ENCODE assay signal across 18 cellular contexts in the genomic region with DNA sequence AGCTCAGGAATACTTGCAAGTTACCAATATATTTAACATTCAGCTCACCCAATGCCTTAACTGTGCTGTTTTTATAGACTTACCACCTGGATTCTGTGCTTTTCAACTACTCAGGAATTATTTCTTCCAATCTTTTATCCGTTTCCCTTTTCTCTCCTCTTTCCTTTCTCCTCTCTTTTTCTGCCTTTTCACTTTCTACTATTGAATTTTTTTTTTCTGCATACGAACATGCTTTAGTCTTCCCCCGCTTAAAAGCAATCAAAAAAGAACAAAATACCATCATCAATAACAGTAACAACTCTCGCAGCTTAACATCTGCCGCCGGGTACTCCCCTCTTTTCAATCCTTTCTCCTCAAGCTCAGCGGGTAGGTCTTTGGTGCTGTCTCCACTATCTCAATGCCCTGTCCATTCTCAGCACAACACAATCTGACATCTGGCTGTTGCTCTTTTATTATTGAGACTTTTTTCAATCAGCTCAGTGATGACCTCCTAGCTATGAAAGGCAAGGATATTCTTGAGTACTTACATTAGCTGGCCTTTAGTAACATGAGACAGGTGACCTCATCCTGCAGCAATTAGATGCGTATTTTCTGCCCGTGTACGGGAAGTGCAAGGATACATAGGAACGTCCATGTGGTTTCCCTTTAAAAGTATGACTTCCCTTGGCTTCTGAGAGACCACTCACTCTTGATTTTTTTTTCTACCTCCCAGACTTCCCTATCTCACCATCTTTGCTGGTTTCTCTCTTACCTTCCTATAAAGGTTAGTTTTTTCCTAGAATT. TPM values are rescaled to one million over a fixed set of nuclear protein-coding genes. Genes with fewer than 3 reads are reported as not detected.
DNase-seq lines count a peak whose midpoint lies in the region; ATAC-seq and TF ChIP-seq lines count a peak whose summit lies in the region.
"Had no signal": no experiment of that assay in that cellular context is flagged by ENCODE, and none has a peak within 500 bp of the region (broad histone marks: within the 10 kb centered on the region; RNA-seq: fewer than 3 reads in every experiment).

No MANE protein-coding gene starts in this region.

- no peaks in the 10 kb centered on the region for H3K36me3 Mint-ChIP-seq in endothelial cell (ENCODE audit: low read depth, unreplicated experiment)
- H3K36me3 Mint-ChIP-seq: activated naive CD4-positive, alpha-beta T cell treated with anti-CD3 and anti-CD28 coated beads, Interleukin-2, amount 50 U/mL, for 24 hours; stimulated activated naive B cell treated with anti-CD40 and anti-IgM and Interleukin-4, amounts not matched to agents 10 μg/mL and 1 μg/mL and 100 μg/mL, for 72 hours had no signal

- no peak overlapping the region for H3K27ac Mint-ChIP-seq in endothelial cell (ENCODE audit: unreplicated experiment)
- H3K27ac Mint-ChIP-seq: activated naive CD4-positive, alpha-beta T cell treated with anti-CD3 and anti-CD28 coated beads, Interleukin-2, amount 50 U/mL, for 24 hours; stimulated activated naive B cell treated with anti-CD40 and anti-IgM and Interleukin-4, amounts not matched to agents 10 μg/mL and 1 μg/mL and 100 μg/mL, for 72 hours had no signal

- H3K9me3 Mint-ChIP-seq in endothelial cell (ENCODE audit: unreplicated experiment), result no peaks in the 10 kb centered on the region
- H3K9me3 Mint-ChIP-seq: activated naive CD4-positive, alpha-beta T cell treated with anti-CD3 and anti-CD28 coated beads, Interleukin-2, amount 50 U/mL, for 24 hours; stimulated activated naive B cell treated with anti-CD40 and anti-IgM and Interleukin-4, amounts not matched to agents 10 μg/mL and 1 μg/mL and 100 μg/mL, for 72 hours had no signal

- no peak overlapping the region for H3K4me3 Mint-ChIP-seq in endothelial cell (ENCODE audit: unreplicated experiment)
- H3K4me3 Mint-ChIP-seq: activated naive CD4-positive, alpha-beta T cell treated with anti-CD3 and anti-CD28 coated beads, Interleukin-2, amount 50 U/mL, for 24 hours; stimulated activated naive B cell treated with anti-CD40 and anti-IgM and Interleukin-4, amounts not matched to agents 10 μg/mL and 1 μg/mL and 100 μg/mL, for 72 hours had no signal

- no peak for ATAC-seq in GM19455 (IDR thresholded peaks at IDR 0.05; ENCODE audit: unreplicated experiment)
- ATAC-seq: activated CD4-positive, CD25-positive, alpha-beta regulatory T cell treated with anti-CD3 and anti-CD28 coated beads, Interleukin-2, amount 50 U/mL, for 24 hours; K562; PC-3; stimulated activated naive B cell treated with anti-CD40 and anti-IgM and Interleukin-4, amounts not matched to agents 10 μg/mL and 1 μg/mL and 100 μg/mL, for 72 hours had no signal

- H3K27me3 Mint-ChIP-seq in endothelial cell (ENCODE audit: unreplicated experiment), result no peaks in the 10 kb centered on the region
- H3K27me3 Mint-ChIP-seq: activated naive CD4-positive, alpha-beta T cell treated with anti-CD3 and anti-CD28 coated beads, Interleukin-2, amount 50 U/mL, for 24 hours; stimulated activated naive B cell treated with anti-CD40 and anti-IgM and Interleukin-4, amounts not matched to agents 10 μg/mL and 1 μg/mL and 100 μg/mL, for 72 hours had no signal

- peak; percentile 83 for DNase-seq in HT1080 (ENCODE audit: low read depth)
- DNase-seq in NCI-H748 (lab: John Stamatoyannopoulos, UW; ENCODE audit: unreplicated experiment), result peak; percentile 93
- DNase-seq in dedifferentiated amniotic fluid mesenchymal stem cell (ENCODE audit: extremely low spot score), result peak; percentile 51
- peak; percentile 71 for DNase-seq in skeletal muscle cell (ENCODE audit: low read depth)
- no peak for DNase-seq in NCI-H1694 treated with DMSO at 0.1 percent for 48 hours (lab: John Stamatoyannopoulos, UW)
- no peak for DNase-seq in endothelial cell (ENCODE audit: low spot score)
- no peak for DNase-seq in NCI-H1105 (lab: John Stamatoyannopoulos, UW)
- DNase-seq: activated CD8-positive, alpha-beta memory T cell treated with anti-CD3 and anti-CD28 coated beads, Interleukin-2, amount 50 U/mL, for 4 hours; C1 segment of cervical spinal cord; NCI-H2107; PC-3; retina; stimulated activated CD4-positive, alpha-beta T cell treated with anti-CD3 and anti-CD28 coated beads, Interleukin-4, amount 100 ng/mL, for 4 hours; stimulated activated naive B cell treated with anti-CD40 and anti-IgM and Interleukin-4, amounts not matched to agents 10 μg/mL and 1 μg/mL and 100 μg/mL, for 72 hours had no signal

- H3K4me3 ChIP-seq in skeletal muscle cell (ENCODE audit: low read depth, low read length), result no peak overlapping the region
- H3K4me3 ChIP-seq: K562 had no signal

- TF ChIP-seq CTCF in endothelial cell (IDR thresholded peaks at IDR 0.05; ENCODE audit: unreplicated experiment), result no peak

- no peaks in the 10 kb centered on the region for H3K4me1 Mint-ChIP-seq in endothelial cell (ENCODE audit: unreplicated experiment)

RNA-seq across cellular contexts. Expression of a gene that starts 40.2 kb away (rescaled TPM):
- 1.6 and 1.8 TPM in 2 replicates for total RNA-seq in HT1080 (2014; rRNA removed; shearing (Covaris generic))
- 0.79 and 1.1 TPM in 2 replicates for polyA plus RNA-seq in HT1080 (2015; cell fraction: cytosol; rRNA removed)
- polyA plus RNA-seq in HT1080 (2015; cell fraction: nucleus; rRNA removed), result 1.8 and 2.7 TPM in 2 replicates
- 153 TPM for total RNA-seq in endothelial cell (ENCODE audit: unreplicated experiment)
- polyA plus RNA-seq: K562 had no signal

Comparison
In these comparisons a context has a peak if more than half of its experiments do, and no peak if none do; other contexts are left out.
1. DNase-seq: peak in HT1080 (single experiment), NCI-H748 (single experiment), dedifferentiated amniotic fluid mesenchymal stem cell (single experiment) and skeletal muscle cell (single experiment); none in NCI-H1694 treated with DMSO at 0.1 percent for 48 hours (single experiment), endothelial cell (single experiment) and NCI-H1105 (single experiment).
2. RNA of a gene that starts 40.2 kb away (total RNA-seq): 153 TPM in endothelial cell (single experiment); 1.6 to 1.8 TPM in HT1080; every median in the first group is over 10 times any median in the second.